ENCODE assay signal across 3 cellular contexts in the genomic region with DNA sequence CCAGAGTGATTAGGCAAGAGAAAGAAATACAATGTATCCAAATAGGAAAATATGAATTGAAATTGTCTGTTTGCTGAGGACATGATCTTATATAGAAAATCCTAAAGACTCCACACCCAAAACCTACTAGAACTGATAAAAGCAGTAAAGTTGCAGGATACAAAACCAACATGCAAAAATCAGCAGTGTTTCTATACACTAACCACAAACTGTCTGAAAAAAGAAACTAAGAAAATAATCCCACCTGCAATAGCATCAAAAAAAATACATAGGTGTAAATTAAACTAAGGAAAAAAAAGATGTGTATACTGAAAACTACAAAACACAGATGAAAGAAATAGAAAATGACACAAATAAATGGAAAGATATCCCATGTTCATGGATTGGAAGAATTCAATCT.
"Had no signal": no experiment of that assay in that cellular context is flagged by ENCODE, and none has a peak within 500 bp of the region (broad histone marks: within the 10 kb centered on the region; RNA-seq: fewer than 3 reads in every experiment).

No MANE protein-coding gene starts in this region.

- DNase-seq: GDM1, GF-D8 had no signal

- ATAC-seq: GM12878 had no signal

- H3K4me3 ChIP-seq: GM12878 had no signal
